ENCODE assay signal across 35 cellular contexts in genomic region chr1:49106438-49106837, GRCh38.
"Had no signal": no experiment of that assay in that cellular context is flagged by ENCODE, and none has a peak within 500 bp of the region (broad histone marks: within the 10 kb centered on the region; RNA-seq: fewer than 3 reads in every experiment).

No MANE protein-coding gene starts in this region.

- H3K9me3 ChIP-seq: body of pancreas, heart right ventricle, ovary, sigmoid colon, uterus had no signal

- H3K36me3 ChIP-seq: heart right ventricle, ovary, sigmoid colon, uterus, WERI-Rb-1 had no signal

- H3K4me3 ChIP-seq: body of pancreas, coronary artery, dorsolateral prefrontal cortex, heart right ventricle, ovary, sigmoid colon, smooth muscle cell, uterus had no signal

- FAIRE-seq: islet of Langerhans, TTC549 had no signal

- H3K4me1 Mint-ChIP-seq: activated CD4-positive, alpha-beta T cell treated with anti-CD3 and anti-CD28 coated beads, Interleukin-2, amount 10 ng/mL, durations not matched to agents 24 days and 14 days; activated naive CD4-positive, alpha-beta T cell treated with anti-CD3 and anti-CD28 coated beads, Interleukin-2, amount 10 ng/mL, durations not matched to agents 7 days and 5 days; mesothelial cell of epicardium; naive thymus-derived CD4-positive, alpha-beta T cell; stimulated activated memory B cell treated with anti-CD40 and anti-IgM and Interleukin-4, amounts not matched to agents 10 μg/mL and 1 μg/mL and 100 μg/mL, for 72 hours; stimulated activated naive CD8-positive, alpha-beta T cell treated with anti-CD3 and anti-CD28 coated beads, Interleukin-15, amount 100 ng/mL, for 72 hours had no signal

- H3K27me3 ChIP-seq: body of pancreas, dorsolateral prefrontal cortex, heart right ventricle, ovary, sigmoid colon, uterus had no signal

- ATAC-seq: body of pancreas; heart right ventricle; left colon; naive thymus-derived CD4-positive, alpha-beta T cell; stimulated activated memory B cell treated with anti-CD40 and anti-IgM and Interleukin-4, amounts not matched to agents 10 μg/mL and 1 μg/mL and 100 μg/mL, for 72 hours; stimulated activated naive CD8-positive, alpha-beta T cell treated with anti-CD3 and anti-CD28 coated beads, Interleukin-15, amount 100 ng/mL, for 72 hours had no signal

- H3K4me2 ChIP-seq: smooth muscle cell had no signal

- H3K27ac ChIP-seq: body of pancreas, coronary artery, dorsolateral prefrontal cortex, heart right ventricle, ovary, sigmoid colon, uterus, WERI-Rb-1 had no signal

- H3K4me1 ChIP-seq: heart right ventricle, sigmoid colon, uterus had no signal

- H3K4me3 Mint-ChIP-seq: activated CD4-positive, alpha-beta memory T cell treated with anti-CD3 and anti-CD28 coated beads for 36 hours; activated CD4-positive, alpha-beta T cell treated with anti-CD3 and anti-CD28 coated beads, Interleukin-2, amount 10 ng/mL, durations not matched to agents 24 days and 14 days; activated naive CD4-positive, alpha-beta T cell treated with anti-CD3 and anti-CD28 coated beads, Interleukin-2, amount 10 ng/mL, durations not matched to agents 7 days and 5 days; activated naive CD8-positive, alpha-beta T cell treated with anti-CD3 and anti-CD28 coated beads, Interleukin-2, amount 10 ng/mL, durations not matched to agents 7 days and 5 days; activated T-helper 1 cell treated with anti-CD3 and anti-CD28 coated beads, Interleukin-12 subunit alpha, Interleukin-12 subunit beta, Interleukin-2, Interleukin-4 antibody, amounts not matched to agents 30 ng/mL and 10 ng/mL and 1 ng/mL, durations not matched to agents 14 hours and 24 hours and 36 hours; mesothelial cell of epicardium; naive thymus-derived CD4-positive, alpha-beta T cell; stimulated activated memory B cell treated with anti-CD40 and anti-IgM and Interleukin-4, amounts not matched to agents 10 μg/mL and 1 μg/mL and 100 μg/mL, for 72 hours; stimulated activated naive CD8-positive, alpha-beta T cell treated with anti-CD3 and anti-CD28 coated beads, Interleukin-15, amount 100 ng/mL, for 72 hours; type B pancreatic cell had no signal

- H3K27me3 Mint-ChIP-seq: activated CD4-positive, alpha-beta memory T cell treated with anti-CD3 and anti-CD28 coated beads for 36 hours; activated CD4-positive, alpha-beta T cell treated with anti-CD3 and anti-CD28 coated beads, Interleukin-2, amount 10 ng/mL, durations not matched to agents 24 days and 14 days; activated naive CD4-positive, alpha-beta T cell treated with anti-CD3 and anti-CD28 coated beads, Interleukin-2, amount 10 ng/mL, durations not matched to agents 7 days and 5 days; activated naive CD8-positive, alpha-beta T cell treated with anti-CD3 and anti-CD28 coated beads, Interleukin-2, amount 10 ng/mL, durations not matched to agents 7 days and 5 days; progenitor cell of endocrine pancreas; stimulated activated memory B cell treated with anti-CD40 and anti-IgM and Interleukin-4, amounts not matched to agents 10 μg/mL and 1 μg/mL and 100 μg/mL, for 72 hours; stimulated activated naive CD8-positive, alpha-beta T cell treated with anti-CD3 and anti-CD28 coated beads, Interleukin-15, amount 100 ng/mL, for 72 hours; type B pancreatic cell had no signal

- DNase-seq: activated CD4-positive, alpha-beta memory T cell treated with anti-CD3 and anti-CD28 coated beads for 36 hours; activated CD4-positive, alpha-beta T cell treated with anti-CD3 and anti-CD28 coated beads, Interleukin-2, amount 10 ng/mL, durations not matched to agents 24 days and 14 days; activated CD4-positive, CD25-positive, alpha-beta regulatory T cell treated with anti-CD3 and anti-CD28 coated beads, Interleukin-2, amount 50 U/mL, for 72 hours; activated CD8-positive, alpha-beta memory T cell treated with anti-CD3 and anti-CD28 coated beads, Interleukin-2, amount 50 U/mL, for 4 hours; activated gamma-delta T cell; activated naive CD4-positive, alpha-beta T cell treated with anti-CD3 and anti-CD28 coated beads, Interleukin-2, amount 10 ng/mL, durations not matched to agents 7 days and 5 days; activated naive CD8-positive, alpha-beta T cell treated with anti-CD3 and anti-CD28 coated beads, Interleukin-2, amount 10 ng/mL, durations not matched to agents 7 days and 5 days; activated T-cell treated with anti-CD3 and anti-CD28 coated beads, Interleukin-2, amount 50 U/mL, for 1 hour; body of pancreas; dorsolateral prefrontal cortex; effector memory CD4-positive, alpha-beta T cell; erythroblast; foreskin fibroblast; heart right ventricle; left colon; naive thymus-derived CD4-positive, alpha-beta T cell; ovary; sigmoid colon; stimulated activated CD4-positive, alpha-beta T cell treated with anti-CD3 and anti-CD28 coated beads, Interleukin-1b, Interleukin-23, amount 100 ng/mL, for 48 hours; stimulated activated CD4-positive, alpha-beta T cell treated with anti-CD3 and anti-CD28 coated beads, Interleukin-4, amount 100 ng/mL, for 4 hours; stimulated activated CD8-positive, alpha-beta memory T cell treated with anti-CD3 and anti-CD28 coated beads, Interleukin-4, amount 100 ng/mL, for 48 hours; stimulated activated naive CD8-positive, alpha-beta T cell treated with anti-CD3 and anti-CD28 coated beads, Interleukin-15, amount 100 ng/mL, for 72 hours; substantia nigra; T-helper 9 cell; uterus; WERI-Rb-1 had no signal

- H3K27ac Mint-ChIP-seq: activated CD4-positive, alpha-beta memory T cell treated with anti-CD3 and anti-CD28 coated beads for 36 hours; activated CD4-positive, alpha-beta T cell treated with anti-CD3 and anti-CD28 coated beads, Interleukin-2, amount 10 ng/mL, durations not matched to agents 24 days and 14 days; activated naive CD4-positive, alpha-beta T cell treated with anti-CD3 and anti-CD28 coated beads, Interleukin-2, amount 10 ng/mL, durations not matched to agents 7 days and 5 days; activated naive CD8-positive, alpha-beta T cell treated with anti-CD3 and anti-CD28 coated beads, Interleukin-2, amount 10 ng/mL, durations not matched to agents 7 days and 5 days; activated T-helper 1 cell treated with anti-CD3 and anti-CD28 coated beads, Interleukin-12 subunit alpha, Interleukin-12 subunit beta, Interleukin-2, Interleukin-4 antibody, amounts not matched to agents 30 ng/mL and 10 ng/mL and 1 ng/mL, durations not matched to agents 14 hours and 24 hours and 36 hours; mesothelial cell of epicardium; naive thymus-derived CD4-positive, alpha-beta T cell; progenitor cell of endocrine pancreas; stimulated activated memory B cell treated with anti-CD40 and anti-IgM and Interleukin-4, amounts not matched to agents 10 μg/mL and 1 μg/mL and 100 μg/mL, for 72 hours; stimulated activated naive CD8-positive, alpha-beta T cell treated with anti-CD3 and anti-CD28 coated beads, Interleukin-15, amount 100 ng/mL, for 72 hours; type B pancreatic cell had no signal

- H3K36me3 Mint-ChIP-seq: activated CD4-positive, alpha-beta memory T cell treated with anti-CD3 and anti-CD28 coated beads for 36 hours; activated naive CD4-positive, alpha-beta T cell treated with anti-CD3 and anti-CD28 coated beads, Interleukin-2, amount 10 ng/mL, durations not matched to agents 7 days and 5 days; activated naive CD8-positive, alpha-beta T cell treated with anti-CD3 and anti-CD28 coated beads, Interleukin-2, amount 10 ng/mL, durations not matched to agents 7 days and 5 days; naive thymus-derived CD4-positive, alpha-beta T cell; stimulated activated memory B cell treated with anti-CD40 and anti-IgM and Interleukin-4, amounts not matched to agents 10 μg/mL and 1 μg/mL and 100 μg/mL, for 72 hours; type B pancreatic cell had no signal
